In genomic region chr2:96526615-96527014, GRCh38 we compare ENCODE assay signal across 12 cellular contexts. TPM values are rescaled to one million over a fixed set of nuclear protein-coding genes. Genes with fewer than 3 reads are reported as not detected.
DNase-seq lines count a peak whose midpoint lies in the region; ATAC-seq, FAIRE-seq and TF ChIP-seq lines count a peak whose summit lies in the region.
"Had no signal": no experiment of that assay in that cellular context is flagged by ENCODE, and none has a peak within 500 bp of the region (broad histone marks: within the 10 kb centered on the region; RNA-seq: fewer than 3 reads in every experiment).

No MANE protein-coding gene starts in this region.

- H3K4me2 ChIP-seq in Loucy (ENCODE audit: low read depth, low read length, poor library complexity, severe bottlenecking) (peak overlapping the region; percentile 75), parathyroid adenoma (ENCODE audit: low read length) (peak overlapping the region; percentile 57)

- peak overlapping the region; percentile 78 for H3K27ac Mint-ChIP-seq in CD8-positive, alpha-beta T cell
- H3K27ac Mint-ChIP-seq in dendritic cell treated with granulocyte-macrophage colony-stimulating factor and Interleukin-4, amounts not matched to agents 40 ng/mL and 50 ng/mL, for 4 days = peak overlapping the region; percentile 81

- H3K27me3 ChIP-seq in CD8-positive, alpha-beta T cell (ENCODE audit: insufficient read depth, low read length) = no peaks in the 10 kb centered on the region
- H3K27me3 ChIP-seq in Loucy (ENCODE audit: insufficient read depth, low read length, poor library complexity, severe bottlenecking) (no peaks in the 10 kb centered on the region), parathyroid adenoma (ENCODE audit: control insufficient read depth, insufficient read depth, low read length) (no peaks in the 10 kb centered on the region), HAP-1 (ENCODE audit: low read depth) (no peaks in the 10 kb centered on the region)
- H3K27me3 ChIP-seq: gastrocnemius medialis had no signal

- no peak for FAIRE-seq in kidney (lab: Jason Lieb, UNC)
- FAIRE-seq: bronchial epithelial cell had no signal

- no peak for TF ChIP-seq CTCF in CD8-positive, alpha-beta T cell (IDR thresholded peaks at IDR 0.05)
- TF ChIP-seq CTCF in Loucy (conservative IDR thresholded peaks at IDR 0.05; ENCODE audit: low read length) (no peak), parathyroid adenoma (IDR thresholded peaks at IDR 0.05) (no peak), kidney (IDR thresholded peaks at IDR 0.05; ENCODE audit: borderline replicate concordance, extremely low read depth, insufficient read depth) (no peak)

- no peaks in the 10 kb centered on the region for H3K9me3 ChIP-seq in CD8-positive, alpha-beta T cell (ENCODE audit: low read length)
- H3K9me3 ChIP-seq in Loucy (ENCODE audit: insufficient read depth, low read depth, low read length) (no peaks in the 10 kb centered on the region), parathyroid adenoma (ENCODE audit: control insufficient read depth, low read length) (no peaks in the 10 kb centered on the region), kidney (ENCODE audit: control insufficient read depth in 1 of 2, low read length in 2 of 2) (no peaks in the 10 kb centered on the region), HAP-1 (no peaks in the 10 kb centered on the region)
- H3K9me3 ChIP-seq: gastrocnemius medialis had no signal

- peaks cover 6% of the 10 kb centered on the region; the same call in 1 of the 2 replicates for H3F3A ChIP-seq in Loucy (ENCODE audit: low read depth)

- H3K4me3 ChIP-seq in CD8-positive, alpha-beta T cell (ENCODE audit: low read depth, low read length) = peak overlapping the region; percentile 63
- H3K4me3 ChIP-seq in Loucy (ENCODE audit: low read length, poor library complexity, severe bottlenecking) (peak overlapping the region; percentile 73), parathyroid adenoma (ENCODE audit: low read depth, low read length) (no peak overlapping the region), kidney (ENCODE audit: low read length in 2 of 2) (no peak overlapping the region), HAP-1 (no peak overlapping the region)

- H3K9ac ChIP-seq in Loucy (ENCODE audit: low read depth, low read length, poor library complexity, severe bottlenecking) (peak overlapping the region; percentile 72), parathyroid adenoma (no peak overlapping the region), kidney (ENCODE audit: low read length in 2 of 2) (peak overlapping the region in 1 of 2 donors; percentile 80)

- H3K36me3 ChIP-seq in CD8-positive, alpha-beta T cell (ENCODE audit: insufficient read depth, low read length) = no peaks in the 10 kb centered on the region
- H3K36me3 ChIP-seq in Loucy (ENCODE audit: insufficient read depth, low read length) (no peaks in the 10 kb centered on the region), parathyroid adenoma (ENCODE audit: control insufficient read depth, insufficient read depth, low read length) (no peaks in the 10 kb centered on the region), kidney (ENCODE audit: control insufficient read depth in 1 of 2, insufficient read depth in 2 of 2, low read length in 2 of 2) (no peaks in the 10 kb centered on the region), HAP-1 (replicated peaks) (no peaks in the 10 kb centered on the region)
- H3K36me3 ChIP-seq: gastrocnemius medialis had no signal

- H3K79me2 ChIP-seq in Loucy (ENCODE audit: insufficient read depth, low read length) (no peaks in the 10 kb centered on the region), parathyroid adenoma (no peaks in the 10 kb centered on the region)

- CTCF ChIA-PET in CD8-positive, alpha-beta T cell (lab: Charles Lee) = interaction anchor here (1.1 to 13.5 kb wide), 6 partner anchors 13 to 122 kb away, joined by 3 to 149 read pairs (median 24); no protein-coding TSS in a partner anchor

- in situ Hi-C loops in HAP-1 (cut with MboI; ENCODE audit: low sequenced_read_pairs) = no loop called here

- H4K20me1 ChIP-seq in Loucy (ENCODE audit: insufficient read depth, low read length, poor library complexity, severe bottlenecking) = no peaks in the 10 kb centered on the region

- H3K27ac ChIP-seq in CD8-positive, alpha-beta T cell (ENCODE audit: low read depth, low read length) = no peak overlapping the region
- peak overlapping the region; percentile 95 for H3K27ac ChIP-seq in parathyroid adenoma
- no peak overlapping the region for H3K27ac ChIP-seq in kidney (ENCODE audit: low read depth in 2 of 2, low read length in 2 of 2)

- H3K27me3 Mint-ChIP-seq in CD8-positive, alpha-beta T cell (ENCODE audit: low read depth) = no peaks in the 10 kb centered on the region
- peaks cover 27% of the 10 kb centered on the region for H3K27me3 Mint-ChIP-seq in dendritic cell treated with granulocyte-macrophage colony-stimulating factor and Interleukin-4, amounts not matched to agents 40 ng/mL and 50 ng/mL, for 4 days

- POLR2A ChIA-PET in CD8-positive, alpha-beta T cell (lab: Charles Lee) = interaction anchor here (0.6 to 5.7 kb wide), 3 partner anchors 12 to 112 kb away, joined by 3 to 74 read pairs (median 6); partner anchors contain the start of genes ARID5A and KANSL3

- no peaks in the 10 kb centered on the region for H3K9me2 ChIP-seq in Loucy (replicated peaks; ENCODE audit: low read depth, low read length)

- intact Hi-C loops in CD8-positive, alpha-beta T cell (cut with DNase I, micrococcal nuclease) = loop anchor here (1.0 to 2.0 kb wide), 2 partner anchors 18 to 28 kb away; no protein-coding TSS in a partner anchor
- intact Hi-C loops in dendritic cell treated with granulocyte-macrophage colony-stimulating factor and Interleukin-4, amounts not matched to agents 40 ng/mL and 50 ng/mL, for 4 days (cut with micrococcal nuclease) = no loop called here
- intact Hi-C loops in kidney (cut with DNase I) = no loop called here

- peaks cover 36% of the 10 kb centered on the region for H3K4me1 Mint-ChIP-seq in CD8-positive, alpha-beta T cell (ENCODE audit: low read depth)
- H3K4me1 Mint-ChIP-seq in dendritic cell treated with granulocyte-macrophage colony-stimulating factor and Interleukin-4, amounts not matched to agents 40 ng/mL and 50 ng/mL, for 4 days (ENCODE audit: low read depth) = peaks cover 48% of the 10 kb centered on the region

- no peaks in the 10 kb centered on the region for H3K36me3 Mint-ChIP-seq in CD8-positive, alpha-beta T cell
- no peaks in the 10 kb centered on the region for H3K36me3 Mint-ChIP-seq in dendritic cell treated with granulocyte-macrophage colony-stimulating factor and Interleukin-4, amounts not matched to agents 40 ng/mL and 50 ng/mL, for 4 days (ENCODE audit: low read depth)

- DNase-seq in CD8-positive, alpha-beta T cell = no peak
- no peak for DNase-seq in kidney
- no peak for DNase-seq in Kasumi-1 (lab: John Stamatoyannopoulos, UW)
- DNase-seq in C1 segment of cervical spinal cord (lab: John Stamatoyannopoulos, UW) = no peak
- DNase-seq in HAP-1 (ENCODE audit: low spot score in 2 of 2) = no peak
- DNase-seq: DMS 273 treated with DMSO at 0.1 percent for 48 hours, gastrocnemius medialis, MV-4-11 had no signal

- peak overlapping the region; percentile 79 for H3K4me3 Mint-ChIP-seq in CD8-positive, alpha-beta T cell
- H3K4me3 Mint-ChIP-seq in dendritic cell treated with granulocyte-macrophage colony-stimulating factor and Interleukin-4, amounts not matched to agents 40 ng/mL and 50 ng/mL, for 4 days = peak overlapping the region; percentile 45

- H3K9me3 Mint-ChIP-seq in CD8-positive, alpha-beta T cell = no peaks in the 10 kb centered on the region
- H3K9me3 Mint-ChIP-seq in dendritic cell treated with granulocyte-macrophage colony-stimulating factor and Interleukin-4, amounts not matched to agents 40 ng/mL and 50 ng/mL, for 4 days = no peaks in the 10 kb centered on the region

- H2AFZ ChIP-seq in Loucy (ENCODE audit: low read length) (peak overlapping the region; percentile 94; the same call in 1 of the 2 replicates), parathyroid adenoma (peak overlapping the region; percentile 81)

- no peak for ATAC-seq in CD8-positive, alpha-beta T cell
- ATAC-seq: gastrocnemius medialis had no signal

- H3K4me1 ChIP-seq in CD8-positive, alpha-beta T cell (ENCODE audit: insufficient read depth, low read length) = peaks cover 29% of the 10 kb centered on the region
- H3K4me1 ChIP-seq in Loucy (ENCODE audit: insufficient read depth, low read length, poor library complexity, severe bottlenecking) = peaks cover 42% of the 10 kb centered on the region
- H3K4me1 ChIP-seq in parathyroid adenoma = peaks cover 18% of the 10 kb centered on the region
- peaks cover 2 to 8% of the 10 kb centered on the region in 2 donors for H3K4me1 ChIP-seq in kidney (ENCODE audit: control insufficient read depth in 1 of 2, insufficient read depth in 1 of 2, low read depth in 1 of 2, low read length in 2 of 2)
- H3K4me1 ChIP-seq in HAP-1 = peaks cover 6% of the 10 kb centered on the region

RNA-seq across cellular contexts. Expression of gene ARID5A, which starts 9.9 kb away (rescaled TPM):
- 100 to 1,000 TPM; 408 to 413 TPM for total RNA-seq in CD8-positive, alpha-beta T cell
- 26.3 TPM for total RNA-seq in kidney
- polyA plus RNA-seq in kidney (ENCODE audit: insufficient read depth, low read depth, low replicate concordance) = 8.6 TPM

RNA-seq across cellular contexts. Expression of gene NEURL3, which starts 21.5 kb away (rescaled TPM):
- total RNA-seq in CD8-positive, alpha-beta T cell = not detected
- 3.2 TPM for total RNA-seq in kidney
- polyA plus RNA-seq in kidney (ENCODE audit: insufficient read depth, low read depth, low replicate concordance) = 11.1 TPM
- total RNA-seq: bronchial epithelial cell, gastrocnemius medialis had no signal

Comparison
In these comparisons a context has a peak if more than half of its experiments do, and no peak if none do; other contexts are left out.
1. H3K4me3 ChIP-seq: peak in CD8-positive, alpha-beta T cell (single experiment) and Loucy (single experiment); none in parathyroid adenoma (single experiment), kidney (0 of 2) and HAP-1 (single experiment).
2. RNA of gene ARID5A, which starts 9.9 kb away (total RNA-seq): 408 to 413 TPM in CD8-positive, alpha-beta T cell; 26.3 TPM in kidney (single experiment); every median in the first group is over 10 times any median in the second.
3. intact Hi-C loops: an anchor here in CD8-positive, alpha-beta T cell (1.0 to 2.0 kb wide); none called in dendritic cell treated with granulocyte-macrophage colony-stimulating factor and Interleukin-4, amounts not matched to agents 40 ng/mL and 50 ng/mL, for 4 days and kidney.